In the genomic region with DNA sequence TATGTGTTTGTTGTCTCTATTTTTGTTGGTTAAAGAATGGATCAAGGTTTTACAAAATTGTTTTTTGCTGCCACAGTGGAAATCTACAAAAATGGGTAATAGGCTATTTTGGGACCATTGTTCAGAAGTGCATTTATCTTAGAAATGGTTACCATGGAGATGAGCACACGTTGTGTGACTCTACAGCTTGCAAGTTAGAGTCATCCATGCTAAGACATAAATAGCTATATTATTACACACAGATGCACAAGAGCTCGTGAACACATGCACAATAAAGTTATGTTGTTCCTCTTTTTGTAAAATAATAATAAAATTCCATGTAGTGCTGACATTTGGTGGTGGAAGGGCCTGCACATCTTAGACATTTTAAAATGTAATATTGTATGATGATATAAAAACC, we compare ENCODE assay signal across 13 cellular contexts. TPM values are rescaled to one million over a fixed set of nuclear protein-coding genes. Genes with fewer than 3 reads are reported as not detected.
DNase-seq lines count a peak whose midpoint lies in the region; ATAC-seq and TF ChIP-seq lines count a peak whose summit lies in the region.
"Had no signal": no experiment of that assay in that cellular context is flagged by ENCODE, and none has a peak within 500 bp of the region (broad histone marks: within the 10 kb centered on the region; RNA-seq: fewer than 3 reads in every experiment).

No MANE protein-coding gene starts in this region.

- POLR2A ChIA-PET in CD8-positive, alpha-beta memory T cell (lab: Charles Lee) = no interaction called here

- H3K27ac ChIP-seq in CD8-positive, alpha-beta memory T cell (ENCODE audit: low read depth, low read length) = no peak overlapping the region
- H3K27ac ChIP-seq: lower lobe of right lung, transverse colon had no signal

- DNase-seq in GM13976 (ENCODE audit: low spot score) (peak; percentile 77), RPMI8226 (peak; percentile 7), lung microvascular endothelial cell (ENCODE audit: low read depth in 2 of 2) (peak; percentile 48 to 81), midbrain (lab: John Stamatoyannopoulos, UW) (no peak), NCI-H2196 treated with DMSO at 0.1 percent for 48 hours (lab: John Stamatoyannopoulos, UW; ENCODE audit: unreplicated experiment) (no peak), SIG-M5 treated with dmso at 0.1 percent for 504 hours (lab: John Stamatoyannopoulos, UW; ENCODE audit: unreplicated experiment) (no peak)
- no peak for DNase-seq in CD8-positive, alpha-beta memory T cell
- DNase-seq: activated T-cell treated with anti-CD3 and anti-CD28 coated beads, Interleukin-2, amount 50 U/mL, for 1 hour; effector memory CD4-positive, alpha-beta T cell; lower lobe of right lung; NCI-H2081 treated with DMSO at 0.1 percent for 48 hours; transverse colon had no signal

- H3K9me3 ChIP-seq in CD8-positive, alpha-beta memory T cell (ENCODE audit: low read length) = no peaks in the 10 kb centered on the region
- H3K9me3 ChIP-seq: lower lobe of right lung, transverse colon had no signal

- no peaks in the 10 kb centered on the region for H3K36me3 ChIP-seq in CD8-positive, alpha-beta memory T cell (ENCODE audit: insufficient read depth, low read length)
- H3K36me3 ChIP-seq: lower lobe of right lung, transverse colon had no signal

- H3K9me3 Mint-ChIP-seq in CD8-positive, alpha-beta memory T cell = no peaks in the 10 kb centered on the region

- H3K4me3 ChIP-seq in CD8-positive, alpha-beta memory T cell (ENCODE audit: low read length) = no peak overlapping the region
- H3K4me3 ChIP-seq: lower lobe of right lung, transverse colon had no signal

- TF ChIP-seq CTCF in GM13976 (IDR thresholded peaks at IDR 0.05; ENCODE audit: borderline replicate concordance, control extremely low read depth, extremely low read depth, insufficient read depth, missing control alignments) = no peak

- peaks cover 20 to 52% of the 10 kb centered on the region in 2 donors for H3K27me3 Mint-ChIP-seq in CD8-positive, alpha-beta memory T cell

- in situ Hi-C loops in GM13976 (cut with MboI; ENCODE audit: low sequenced_read_pairs, unreplicated experiment) = no loop called here

- no peaks in the 10 kb centered on the region for H3K36me3 Mint-ChIP-seq in CD8-positive, alpha-beta memory T cell

- peak; percentile 89 for ATAC-seq in HG02938 (IDR thresholded peaks at IDR 0.05; ENCODE audit: unreplicated experiment)
- ATAC-seq: lower lobe of right lung had no signal

- no peaks in the 10 kb centered on the region for H3K4me1 Mint-ChIP-seq in CD8-positive, alpha-beta memory T cell

- no peaks in the 10 kb centered on the region for H3K27me3 ChIP-seq in CD8-positive, alpha-beta memory T cell (ENCODE audit: insufficient read depth, low read length, poor library complexity, severe bottlenecking)
- H3K27me3 ChIP-seq: transverse colon had no signal

- H3K4me3 Mint-ChIP-seq in CD8-positive, alpha-beta memory T cell = no peak overlapping the region

- no peaks in the 10 kb centered on the region for H3K4me1 ChIP-seq in CD8-positive, alpha-beta memory T cell (ENCODE audit: insufficient read depth, low read length)
- H3K4me1 ChIP-seq: lower lobe of right lung, transverse colon had no signal

- no peak overlapping the region for H3K27ac Mint-ChIP-seq in CD8-positive, alpha-beta memory T cell

- CTCF ChIA-PET in CD8-positive, alpha-beta memory T cell (lab: Charles Lee) = no interaction called here

RNA-seq across cellular contexts. Expression of gene DUSP19, which starts 15.5 kb away (rescaled TPM):
- total RNA-seq in lung microvascular endothelial cell = 1.5 and 3.6 TPM in 2 replicates
- total RNA-seq in CD8-positive, alpha-beta memory T cell = 1 to 10 TPM; 3.5 to 3.6 TPM
- polyA plus RNA-seq in CD8-positive, alpha-beta memory T cell = 0.76 TPM

RNA-seq across cellular contexts. Expression of gene NCKAP1, which starts 24.8 kb away (rescaled TPM):
- 54.5 and 72.8 TPM in 2 replicates for total RNA-seq in lung microvascular endothelial cell
- total RNA-seq in CD8-positive, alpha-beta memory T cell = 1 to 10 TPM; 6.2 to 8.7 TPM
- 0.51 TPM for polyA plus RNA-seq in CD8-positive, alpha-beta memory T cell

Comparison
In these comparisons a context has a peak if more than half of its experiments do, and no peak if none do; other contexts are left out.
1. DNase-seq: peak in GM13976 (single experiment), RPMI8226 (single experiment) and lung microvascular endothelial cell (2 of 2); none in midbrain (single experiment), NCI-H2196 treated with DMSO at 0.1 percent for 48 hours (single experiment), SIG-M5 treated with dmso at 0.1 percent for 504 hours (single experiment) and CD8-positive, alpha-beta memory T cell (0 of 5).